ENCODE assay signal across 1 cellular context in the genomic region with DNA sequence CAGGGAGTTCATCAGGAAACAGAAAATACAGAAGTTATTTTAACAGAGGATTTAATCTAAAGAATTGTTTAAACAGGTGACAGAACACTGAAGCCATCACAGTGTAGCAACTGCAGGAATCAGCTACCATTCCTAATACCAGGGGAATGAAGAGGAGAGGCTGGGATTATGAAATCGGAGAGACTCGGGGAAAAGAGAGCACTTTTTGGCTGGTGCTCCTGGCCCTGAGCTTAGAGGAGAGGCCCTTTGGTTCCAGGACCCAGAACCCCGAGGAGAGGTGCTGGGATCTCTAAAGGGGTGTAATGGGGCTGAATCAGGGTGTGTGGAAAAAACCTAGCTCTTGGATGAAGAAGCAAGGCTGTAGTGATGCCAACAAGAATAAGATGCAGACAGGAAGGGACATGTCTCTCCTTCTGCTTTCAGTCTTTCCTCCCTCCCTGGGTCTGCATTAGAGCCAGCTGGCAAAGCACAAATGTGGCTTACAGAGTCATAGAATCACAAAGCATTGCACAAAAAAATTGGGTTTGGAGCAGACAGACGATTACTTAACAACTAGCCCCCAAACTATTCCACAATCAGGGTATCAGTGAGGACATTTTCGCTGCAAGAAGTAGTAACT.
TF ChIP-seq lines count a peak whose summit lies in the region.

No MANE protein-coding gene starts in this region.

TF ChIP-seq in IMR-90, 13 proteins besides CTCF, POLR2A, EP300 and RAD21:
- TF ChIP-seq, protein P1, sequence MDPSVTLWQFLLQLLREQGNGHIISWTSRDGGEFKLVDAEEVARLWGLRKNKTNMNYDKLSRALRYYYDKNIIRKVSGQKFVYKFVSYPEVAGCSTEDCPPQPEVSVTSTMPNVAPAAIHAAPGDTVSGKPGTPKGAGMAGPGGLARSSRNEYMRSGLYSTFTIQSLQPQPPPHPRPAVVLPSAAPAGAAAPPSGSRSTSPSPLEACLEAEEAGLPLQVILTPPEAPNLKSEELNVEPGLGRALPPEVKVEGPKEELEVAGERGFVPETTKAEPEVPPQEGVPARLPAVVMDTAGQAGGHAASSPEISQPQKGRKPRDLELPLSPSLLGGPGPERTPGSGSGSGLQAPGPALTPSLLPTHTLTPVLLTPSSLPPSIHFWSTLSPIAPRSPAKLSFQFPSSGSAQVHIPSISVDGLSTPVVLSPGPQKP (IDR thresholded peaks at IDR 0.05; ENCODE audit: borderline replicate concordance, low read depth, low read length) = no peak
- TF ChIP-seq MXI1 (IDR thresholded peaks at IDR 0.05; ENCODE audit: borderline replicate concordance, low read depth, low read length) (no peak), USF2 (IDR thresholded peaks at IDR 0.05; ENCODE audit: low read depth, low read length) (no peak), CEBPB (IDR thresholded peaks at IDR 0.05; ENCODE audit: low read depth, low read length) (no peak)
